In the genomic region with DNA sequence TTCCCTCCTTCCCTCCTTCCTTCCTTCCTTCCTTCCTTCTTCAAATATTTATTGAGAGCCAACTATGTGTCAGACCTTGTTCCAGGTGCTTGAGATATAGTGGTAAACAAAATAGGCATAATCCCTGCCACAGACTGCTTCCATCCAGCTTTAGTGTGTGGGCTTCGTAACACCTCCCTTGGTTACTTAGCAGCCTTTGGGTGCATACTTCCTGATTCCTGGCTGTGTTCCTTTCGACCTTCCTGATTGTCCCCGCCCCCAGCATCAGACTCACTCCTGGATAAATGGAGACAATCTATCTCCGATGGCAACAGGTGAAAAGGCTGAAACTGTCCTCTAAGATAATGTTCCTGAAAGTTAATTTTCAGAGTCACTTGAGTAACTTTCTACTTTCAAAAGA, we compare ENCODE assay signal across 1 cellular context.
TF ChIP-seq lines count a peak whose summit lies in the region.

No MANE protein-coding gene starts in this region.

TF ChIP-seq in GM23338, 12 proteins besides CTCF, POLR2A, EP300 and RAD21 (continued from another document):
- TF ChIP-seq JUNB (IDR thresholded peaks at IDR 0.05; ENCODE audit: unreplicated experiment) = no peak
